In the genomic region with DNA sequence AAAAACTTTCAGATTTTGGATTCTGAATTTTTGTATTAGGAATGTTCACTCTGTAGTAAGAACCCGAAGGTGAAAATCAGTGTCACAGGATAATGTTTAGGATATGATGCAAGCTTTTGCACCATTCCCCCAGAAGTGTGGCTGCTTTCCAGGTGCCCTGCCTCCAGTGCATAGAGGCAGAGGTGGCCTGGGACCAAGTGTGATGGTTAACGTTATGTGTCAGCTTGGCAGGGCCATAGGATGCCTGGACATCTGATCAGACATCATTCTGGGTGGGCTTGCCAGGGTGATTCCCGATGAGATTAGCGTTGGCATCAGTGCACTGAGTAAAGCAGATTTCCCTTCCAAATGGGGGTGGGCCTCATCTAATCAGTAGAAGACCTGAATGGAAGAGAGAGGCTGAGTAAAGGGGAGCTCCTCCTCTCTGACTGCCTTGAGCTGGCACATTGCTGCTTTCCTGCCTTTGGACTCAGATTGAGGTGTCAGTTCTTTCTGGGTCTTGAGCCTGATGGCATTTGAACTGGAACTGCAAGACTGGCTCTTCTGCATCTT, we compare ENCODE assay signal across 23 cellular contexts.
DNase-seq lines count a peak whose midpoint lies in the region; ATAC-seq, FAIRE-seq and TF ChIP-seq lines count a peak whose summit lies in the region.
"Had no signal": no experiment of that assay in that cellular context is flagged by ENCODE, and none has a peak within 500 bp of the region (broad histone marks: within the 10 kb centered on the region; RNA-seq: fewer than 3 reads in every experiment).

No MANE protein-coding gene starts in this region.

- H3K27me3 ChIP-seq in K562 (ENCODE audit: control insufficient read depth in 2 of 2, insufficient read depth in 2 of 2, low read length in 2 of 2) = peaks cover 2 to 55% of the 10 kb centered on the region in 2 experiments; a peak in 3 of 5 replicates
- no peaks in the 10 kb centered on the region for H3K27me3 ChIP-seq in upper lobe of right lung
- H3K27me3 ChIP-seq in prostate gland (replicated peaks; ENCODE audit: insufficient read depth) = no peaks in the 10 kb centered on the region
- no peaks in the 10 kb centered on the region for H3K27me3 ChIP-seq in body of pancreas
- H3K27me3 ChIP-seq: BE2C, SJCRH30 had no signal

- CTCF ChIA-PET in HEK293 (lab: Yijun Ruan, JAX) = no interaction called here
- CTCF ChIA-PET in K562 (lab: Yijun Ruan, JAX; ENCODE audit: low intra/inter-chr PET ratio) = no interaction called here

- no peak overlapping the region for H3K27ac ChIP-seq in HEK293 (ENCODE audit: extremely low read depth, low read depth, low read length)
- H3K27ac ChIP-seq in K562 (ENCODE audit: extremely low read depth, low read depth, low read length) = no peak overlapping the region
- no peak overlapping the region for H3K27ac ChIP-seq in upper lobe of right lung
- no peak overlapping the region for H3K27ac ChIP-seq in prostate gland
- H3K27ac ChIP-seq in body of pancreas = no peak overlapping the region
- H3K27ac ChIP-seq: A549, SJCRH30 had no signal

- no peak for ATAC-seq in K562
- no peak for ATAC-seq in upper lobe of right lung
- no peak for ATAC-seq in GM18870 (IDR thresholded peaks at IDR 0.05; ENCODE audit: unreplicated experiment)
- ATAC-seq in body of pancreas = no peak
- ATAC-seq: A549 had no signal

- H4K20me1 ChIP-seq in K562 (replicated peaks; ENCODE audit: control insufficient read depth, insufficient read depth, low read length) = peaks cover 11% of the 10 kb centered on the region; the same call in 1 of the 2 replicates

- peaks cover 4% of the 10 kb centered on the region for H3K9me1 ChIP-seq in K562 (ENCODE audit: control insufficient read depth, insufficient read depth, low read length)

- no peak overlapping the region for H3K9ac ChIP-seq in K562 (ENCODE audit: insufficient read depth in 1 of 2, low read depth in 2 of 2, low read length in 2 of 2)

- TF ChIP-seq POLR2A in K562 (conservative IDR thresholded peaks at IDR 0.05) = no peak
- TF ChIP-seq POLR2A in prostate gland (IDR thresholded peaks at IDR 0.05) = no peak
- no peak for TF ChIP-seq POLR2A in body of pancreas (IDR thresholded peaks at IDR 0.05)

- TF ChIP-seq RAD21 in K562 (CRISPR knock-in tag; conservative IDR thresholded peaks at IDR 0.05 in 1 of 2, IDR thresholded peaks at IDR 0.05 in 1 of 2) = no peak

- POLR2A ChIA-PET in HEK293 (lab: Yijun Ruan, JAX) = no interaction called here
- POLR2A ChIA-PET in K562 (lab: Yijun Ruan, JAX) = interaction anchor here (1.0 kb wide), 1 partner anchor 32 kb away, joined by 3 read pairs; no protein-coding TSS in a partner anchor

- TF ChIP-seq CTCF in HEK293 (tag by site-specific recombination; IDR thresholded peaks at IDR 0.05) (no peak), K562 (IDR thresholded peaks at IDR 0.05 in 2 of 3, conservative IDR thresholded peaks at IDR 0.05 in 1 of 3; ENCODE audit: insufficient read depth in 2 of 3, low read depth in 1 of 3, low read length in 3 of 3) (no peak), upper lobe of right lung (IDR thresholded peaks at IDR 0.05) (no peak), prostate gland (IDR thresholded peaks at IDR 0.05) (no peak), body of pancreas (IDR thresholded peaks at IDR 0.05) (no peak)

- H3K4me1 ChIP-seq in HEK293 (ENCODE audit: control insufficient read depth, insufficient read depth, low read length) (no peaks in the 10 kb centered on the region), K562 (replicated peaks in 1 of 2; ENCODE audit: control insufficient read depth in 2 of 2, insufficient read depth in 2 of 2, low read length in 2 of 2) (peaks cover 0 to 9% of the 10 kb centered on the region in 2 experiments; a peak in 2 of 5 replicates), upper lobe of right lung (no peaks in the 10 kb centered on the region), prostate gland (replicated peaks) (no peaks in the 10 kb centered on the region), body of pancreas (peaks cover 30% of the 10 kb centered on the region)
- H3K4me1 ChIP-seq: A549, BE2C had no signal

- H3K36me3 ChIP-seq in HEK293 (ENCODE audit: control insufficient read depth in 2 of 2, insufficient read depth in 1 of 2, low read length in 2 of 2) = no peaks in the 10 kb centered on the region
- no peaks in the 10 kb centered on the region for H3K36me3 ChIP-seq in K562 (ENCODE audit: control insufficient read depth, insufficient read depth, low read length)
- H3K36me3 ChIP-seq in upper lobe of right lung = no peaks in the 10 kb centered on the region
- no peaks in the 10 kb centered on the region for H3K36me3 ChIP-seq in prostate gland
- H3K36me3 ChIP-seq in body of pancreas (replicated peaks in 1 of 2; ENCODE audit: insufficient read depth in 1 of 2, low read depth in 2 of 2) = no peaks in the 10 kb centered on the region
- H3K36me3 ChIP-seq: BE2C, SJCRH30 had no signal

- no TSS peak for BruUV-seq in K562 (replicated peaks; lab: Mats Ljungman, UMichigan)

- no peak for DNase-seq in K562 (ENCODE audit: extremely low read depth in 1 of 4, low spot score in 3 of 4)
- DNase-seq in mesenteric fat pad (ENCODE audit: low spot score) = peak; percentile 51
- DNase-seq in upper lobe of right lung = peak; percentile 13
- DNase-seq in prostate gland (ENCODE audit: low spot score) = no peak
- DNase-seq in body of pancreas = no peak
- DNase-seq: BE2C, DMS53, EL, GF-D8, KBM-7, NCI-H1105 treated with DMSO at 0.1 percent for 48 hours, NCI-H1694, NCI-H2081 treated with DMSO at 0.1 percent for 48 hours, NCI-H446, NCI-H526, SJCRH30 had no signal

- H2AFZ ChIP-seq in K562 (ENCODE audit: low read depth, low read length) = no peak overlapping the region

- TF ChIP-seq EP300 in K562 (IDR thresholded peaks at IDR 0.05; ENCODE audit: low read length) = no peak

- H3K4me3 ChIP-seq in HEK293 (ENCODE audit: low read depth, low read length) (no peak overlapping the region), K562 (no peak overlapping the region), upper lobe of right lung (no peak overlapping the region), prostate gland (no peak overlapping the region), body of pancreas (no peak overlapping the region)
- H3K4me3 ChIP-seq: A549, SJCRH30 had no signal

- H3K79me2 ChIP-seq in K562 (ENCODE audit: control insufficient read depth, insufficient read depth, low read length) = no peaks in the 10 kb centered on the region

- FAIRE-seq in K562 (lab: Jason Lieb, UNC) = no peak
- FAIRE-seq: A549, D721Med, GM19239, H54, RCC 7860 had no signal

- WGBS in K562 (ENCODE audit: insufficient coverage, low coverage, missing lambda C conversion rate) = 0% methylated on average over 4 of the region's 4 CpGs
- 86% methylated on average over 4 of the region's 4 CpGs for WGBS in prostate gland
- 84 to 90% methylated on average over 2 to 4 of the region's 4 CpGs for WGBS in body of pancreas, 2 donors

- intact Hi-C loops in K562 (cut with micrococcal nuclease) = no loop called here
- intact Hi-C loops in upper lobe of right lung (cut with DNase I) = no loop called here
- intact Hi-C loops in prostate gland (cut with DNase I) = no loop called here
- intact Hi-C loops in body of pancreas (cut with DNase I) = no loop called here

- H3K9me3 ChIP-seq in HEK293 (ENCODE audit: control insufficient read depth, insufficient read depth, low read depth, low read length) (no peaks in the 10 kb centered on the region), K562 (replicated peaks; ENCODE audit: control insufficient read depth, insufficient read depth, low read depth, low read length) (no peaks in the 10 kb centered on the region), upper lobe of right lung (no peaks in the 10 kb centered on the region), prostate gland (no peaks in the 10 kb centered on the region), body of pancreas (no peaks in the 10 kb centered on the region)
- H3K9me3 ChIP-seq: A549, BE2C, SJCRH30 had no signal

- H3K4me2 ChIP-seq in K562 (ENCODE audit: insufficient read depth, low read length) = no peak overlapping the region
- H3K4me2 ChIP-seq: A549 had no signal

- in situ Hi-C loops in K562 (cut with MboI) = no loop called here

TF ChIP-seq in HEK293, 187 proteins besides CTCF, POLR2A, EP300 and RAD21:
- TF ChIP-seq ZNF10 (tag by site-specific recombination; IDR thresholded peaks at IDR 0.05) (peak; percentile 78), ZNF624 (tag by site-specific recombination; IDR thresholded peaks at IDR 0.05) (no peak)

TF ChIP-seq in K562, 482 proteins besides CTCF, POLR2A, EP300 and RAD21:
- TF ChIP-seq ZNF134 (CRISPR knock-in tag; conservative IDR thresholded peaks at IDR 0.05) (peak; percentile 93), NCOA6 (IDR thresholded peaks at IDR 0.05) (no peak), TRIM28 (IDR thresholded peaks at IDR 0.05) (no peak), NCOA4 (IDR thresholded peaks at IDR 0.05; ENCODE audit: partially characterized antibody) (no peak)
- TF ChIP-seq, protein P1, sequence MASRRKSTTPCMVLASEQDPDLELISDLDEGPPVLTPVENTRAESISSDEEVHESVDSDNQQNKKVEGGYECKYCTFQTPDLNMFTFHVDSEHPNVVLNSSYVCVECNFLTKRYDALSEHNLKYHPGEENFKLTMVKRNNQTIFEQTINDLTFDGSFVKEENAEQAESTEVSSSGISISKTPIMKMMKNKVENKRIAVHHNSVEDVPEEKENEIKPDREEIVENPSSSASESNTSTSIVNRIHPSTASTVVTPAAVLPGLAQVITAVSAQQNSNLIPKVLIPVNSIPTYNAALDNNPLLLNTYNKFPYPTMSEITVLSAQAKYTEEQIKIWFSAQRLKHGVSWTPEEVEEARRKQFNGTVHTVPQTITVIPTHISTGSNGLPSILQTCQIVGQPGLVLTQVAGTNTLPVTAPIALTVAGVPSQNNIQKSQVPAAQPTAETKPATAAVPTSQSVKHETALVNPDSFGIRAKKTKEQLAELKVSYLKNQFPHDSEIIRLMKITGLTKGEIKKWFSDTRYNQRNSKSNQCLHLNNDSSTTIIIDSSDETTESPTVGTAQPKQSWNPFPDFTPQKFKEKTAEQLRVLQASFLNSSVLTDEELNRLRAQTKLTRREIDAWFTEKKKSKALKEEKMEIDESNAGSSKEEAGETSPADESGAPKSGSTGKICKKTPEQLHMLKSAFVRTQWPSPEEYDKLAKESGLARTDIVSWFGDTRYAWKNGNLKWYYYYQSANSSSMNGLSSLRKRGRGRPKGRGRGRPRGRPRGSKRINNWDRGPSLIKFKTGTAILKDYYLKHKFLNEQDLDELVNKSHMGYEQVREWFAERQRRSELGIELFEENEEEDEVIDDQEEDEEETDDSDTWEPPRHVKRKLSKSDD (conservative IDR thresholded peaks at IDR 0.05; ENCODE audit: low read length) = no peak
TF ChIP-seq in K562: peak in this region for 1.

Comparison
In these comparisons a context has a peak if more than half of its experiments do, and no peak if none do; other contexts are left out.
1. DNase-seq: peak in mesenteric fat pad (single experiment) and upper lobe of right lung (single experiment); none in K562 (0 of 4), prostate gland (single experiment) and body of pancreas (0 of 4).